8 cellular contexts compared by ENCODE assay signal in genomic region chr19:5138606-5139594, GRCh38.
DNase-seq lines count a peak whose midpoint lies in the region; ATAC-seq, FAIRE-seq and TF ChIP-seq lines count a peak whose summit lies in the region.

No MANE protein-coding gene starts in this region.

- peaks cover 30 to 38% of the 10 kb centered on the region in 2 donors for H3K36me3 Mint-ChIP-seq in CD4-positive, alpha-beta memory T cell
- H3K36me3 Mint-ChIP-seq in activated naive CD4-positive, alpha-beta T cell treated with anti-CD3 and anti-CD28 coated beads for 36 hours (ENCODE audit: low read depth), result peaks cover 24% of the 10 kb centered on the region
- peaks cover 12% of the 10 kb centered on the region for H3K36me3 Mint-ChIP-seq in HFFc6 (ENCODE audit: low read depth)

- H3K4me3 Mint-ChIP-seq in CD4-positive, alpha-beta memory T cell, result peak overlapping the region; percentile 52 to 85 (median 64)
- H3K4me3 Mint-ChIP-seq in activated naive CD4-positive, alpha-beta T cell treated with anti-CD3 and anti-CD28 coated beads for 36 hours, result peak overlapping the region; percentile 71
- no peak overlapping the region for H3K4me3 Mint-ChIP-seq in HFFc6

- in situ Hi-C loops in HepG2 (cut with HindIII; ENCODE audit: extremely low pct_ligation_motif_present, low pct_unique_long_range_greater_than_20kb), result no loop called here

- no peak overlapping the region for H3K4me2 ChIP-seq in HepG2 (ENCODE audit: low read depth, low read length)

- peaks cover 5% of the 10 kb centered on the region for H3K36me3 ChIP-seq in CD4-positive, alpha-beta memory T cell (ENCODE audit: insufficient read depth, low read length)
- peaks cover 18 to 46% of the 10 kb centered on the region in 2 experiments; a peak in 4 of 5 replicates for H3K36me3 ChIP-seq in HepG2 (replicated peaks in 1 of 2; ENCODE audit: control insufficient read depth in 1 of 2, insufficient read depth in 2 of 2, low read length in 2 of 2)

- CTCF ChIA-PET in CD4-positive, alpha-beta memory T cell (lab: Charles Lee; ENCODE audit: partially characterized antibody), result no interaction called here
- CTCF ChIA-PET in activated naive CD4-positive, alpha-beta T cell treated with anti-CD3 and anti-CD28 coated beads for 36 hours (lab: Charles Lee), result interaction anchor here (0.6 to 1.4 kb wide), 3 partner anchors 16 to 325 kb away, joined by 3 to 4 read pairs (median 3); no protein-coding TSS in a partner anchor
- CTCF ChIA-PET in HepG2 (lab: Yijun Ruan, JAX; ENCODE audit: low intra/inter-chr PET ratio, low total read pairs), result no interaction called here

- TF ChIP-seq CTCF in HepG2 (CRISPR knock-in tag; IDR thresholded peaks at IDR 0.05), result no peak
- TF ChIP-seq CTCF in HFFc6 (IDR thresholded peaks at IDR 0.05), result no peak

- intact Hi-C loops in CD4-positive, alpha-beta memory T cell (cut with micrococcal nuclease), result no loop called here
- intact Hi-C loops in activated naive CD4-positive, alpha-beta T cell treated with anti-CD3 and anti-CD28 coated beads for 36 hours (cut with micrococcal nuclease), result no loop called here
- intact Hi-C loops in HepG2 (cut with micrococcal nuclease; ENCODE audit: unreplicated experiment), result no loop called here

- H3K9ac ChIP-seq in HepG2 (ENCODE audit: insufficient read depth, low read depth, low read length), result no peak overlapping the region

- H3K4me1 Mint-ChIP-seq in CD4-positive, alpha-beta memory T cell, result peaks cover 17 to 36% (median 19%) of the 10 kb centered on the region in 4 donors
- H3K4me1 Mint-ChIP-seq in activated naive CD4-positive, alpha-beta T cell treated with anti-CD3 and anti-CD28 coated beads for 36 hours (ENCODE audit: low read depth), result peaks cover 23% of the 10 kb centered on the region
- H3K4me1 Mint-ChIP-seq in HFFc6 (ENCODE audit: low read depth), result no peaks in the 10 kb centered on the region

- peak overlapping the region; percentile 74 to 97 (median 81) for H3K27ac Mint-ChIP-seq in CD4-positive, alpha-beta memory T cell
- H3K27ac Mint-ChIP-seq in activated naive CD4-positive, alpha-beta T cell treated with anti-CD3 and anti-CD28 coated beads for 36 hours, result peak overlapping the region; percentile 79
- no peak overlapping the region; the same call in 1 of the 2 replicates for H3K27ac Mint-ChIP-seq in HFFc6

- 97% methylated on average over 27 of the region's 30 CpGs for whole genome bisulfite sequencing in HepG2 (ENCODE audit: low lambda C conversion rate)

- BruUV-seq in HepG2 (replicated peaks; lab: Mats Ljungman, UMichigan), result no TSS peak

- H3K4me3 ChIP-seq in CD4-positive, alpha-beta memory T cell (ENCODE audit: low read length in 2 of 2), result no peak overlapping the region
- no peak overlapping the region for H3K4me3 ChIP-seq in HepG2 (replicated peaks in 1 of 3; ENCODE audit: insufficient read depth in 1 of 3, low read depth in 2 of 3, low read length in 3 of 3)

- H3K27me3 Mint-ChIP-seq in CD4-positive, alpha-beta memory T cell, result no peaks in the 10 kb centered on the region
- H3K27me3 Mint-ChIP-seq in activated naive CD4-positive, alpha-beta T cell treated with anti-CD3 and anti-CD28 coated beads for 36 hours (ENCODE audit: low read depth), result no peaks in the 10 kb centered on the region
- peaks cover 7% of the 10 kb centered on the region for H3K27me3 Mint-ChIP-seq in HFFc6 (ENCODE audit: insufficient read depth)

- H2AFZ ChIP-seq in HepG2 (ENCODE audit: low read length), result no peak overlapping the region

- H3K9me3 ChIP-seq in CD4-positive, alpha-beta memory T cell (ENCODE audit: control insufficient read depth in 1 of 2, low read length in 2 of 2), result no peaks in the 10 kb centered on the region
- no peaks in the 10 kb centered on the region for H3K9me3 ChIP-seq in HepG2 (ENCODE audit: low read length)

- H3K4me1 ChIP-seq in CD4-positive, alpha-beta memory T cell (ENCODE audit: insufficient read depth, low read length), result peaks cover 27% of the 10 kb centered on the region
- no peaks in the 10 kb centered on the region for H3K4me1 ChIP-seq in HepG2 (ENCODE audit: insufficient read depth, low read length)

- no peaks in the 10 kb centered on the region for H3K27me3 ChIP-seq in CD4-positive, alpha-beta memory T cell (ENCODE audit: insufficient read depth, low read length)
- no peaks in the 10 kb centered on the region for H3K27me3 ChIP-seq in HepG2 (ENCODE audit: control insufficient read depth in 1 of 2, insufficient read depth in 2 of 2, low read length in 2 of 2)

- H3K27ac ChIP-seq in CD4-positive, alpha-beta memory T cell (ENCODE audit: low read depth, low read length), result no peak overlapping the region
- no peak overlapping the region for H3K27ac ChIP-seq in HepG2 (ENCODE audit: extremely low read length, insufficient read depth, low read length)

- H3K9me3 Mint-ChIP-seq in CD4-positive, alpha-beta memory T cell, result peaks cover 0 to 2% (median 0%) of the 10 kb centered on the region in 8 donors
- no peaks in the 10 kb centered on the region for H3K9me3 Mint-ChIP-seq in activated naive CD4-positive, alpha-beta T cell treated with anti-CD3 and anti-CD28 coated beads for 36 hours
- no peaks in the 10 kb centered on the region for H3K9me3 Mint-ChIP-seq in HFFc6

- no peaks in the 10 kb centered on the region for H4K20me1 ChIP-seq in HepG2 (ENCODE audit: insufficient read depth, low read length)

- TF ChIP-seq EP300 in HepG2 (IDR thresholded peaks at IDR 0.05; ENCODE audit: low read depth in 2 of 2, low read length in 2 of 2), result no peak
- no peak for TF ChIP-seq EP300 in HepG2 (CRISPR knock-in tag; IDR thresholded peaks at IDR 0.05; ENCODE audit: borderline replicate concordance)

- FAIRE-seq in HepG2 (lab: Jason Lieb, UNC), result no peak

- peak; percentile 67 to 82 (median 73) for DNase-seq in CD4-positive, alpha-beta memory T cell
- peak; percentile 72 for DNase-seq in SKM-1 (lab: John Stamatoyannopoulos, UW; ENCODE audit: unreplicated experiment)
- DNase-seq in activated naive CD4-positive, alpha-beta T cell treated with anti-CD3 and anti-CD28 coated beads for 36 hours, result peak; percentile 94
- DNase-seq in HepG2 (ENCODE audit: low spot score), result no peak
- DNase-seq in stimulated activated CD8-positive, alpha-beta memory T cell treated with anti-CD3 and anti-CD28 coated beads, Interleukin-7, amount 100 ng/mL, for 48 hours (ENCODE audit: extremely low read depth in 1 of 2, low read depth in 1 of 2), result peak; percentile 75 to 77
- no peak for DNase-seq in HFFc6
- DNase-seq in NCI-H510A (lab: John Stamatoyannopoulos, UW), result no peak

- no peaks in the 10 kb centered on the region for H3K79me2 ChIP-seq in HepG2 (ENCODE audit: insufficient read depth, low read length)

- ATAC-seq in GM21576 (IDR thresholded peaks at IDR 0.05; ENCODE audit: unreplicated experiment), result peak; percentile 49
- ATAC-seq in HepG2, result no peak

- TF ChIP-seq RAD21 in HepG2 (CRISPR knock-in tag; IDR thresholded peaks at IDR 0.05), result no peak

- POLR2A ChIA-PET in CD4-positive, alpha-beta memory T cell (lab: Charles Lee; ENCODE audit: partially characterized antibody), result no interaction called here
- POLR2A ChIA-PET in HepG2 (lab: Yijun Ruan, JAX), result no interaction called here

- TF ChIP-seq POLR2A in HepG2 (IDR thresholded peaks at IDR 0.05; ENCODE audit: insufficient read depth in 1 of 2, low read depth in 2 of 2, low read length in 2 of 2), result no peak

TF ChIP-seq in HepG2, 621 proteins besides CTCF, POLR2A, EP300 and RAD21:
- 0 out of 2 replicates have a peak, but pooled peaks have one; percentile 6 for TF ChIP-seq ZNF687 (CRISPR knock-in tag; IDR thresholded peaks at IDR 0.05)
- TF ChIP-seq FIP1L1 (IDR thresholded peaks at IDR 0.05; ENCODE audit: borderline replicate concordance, insufficient read depth, low read depth, low read length), result no peak
TF ChIP-seq in HepG2: peak in this region for 1.

Comparison
In these comparisons a context has a peak if more than half of its experiments do, and no peak if none do; other contexts are left out.
1. DNase-seq: peak in CD4-positive, alpha-beta memory T cell (5 of 5), SKM-1 (single experiment), activated naive CD4-positive, alpha-beta T cell treated with anti-CD3 and anti-CD28 coated beads for 36 hours (single experiment) and stimulated activated CD8-positive, alpha-beta memory T cell treated with anti-CD3 and anti-CD28 coated beads, Interleukin-7, amount 100 ng/mL, for 48 hours (2 of 2); none in HepG2 (single experiment), HFFc6 (single experiment) and NCI-H510A (single experiment).